ENCODE assay signal across 19 cellular contexts in the genomic region with DNA sequence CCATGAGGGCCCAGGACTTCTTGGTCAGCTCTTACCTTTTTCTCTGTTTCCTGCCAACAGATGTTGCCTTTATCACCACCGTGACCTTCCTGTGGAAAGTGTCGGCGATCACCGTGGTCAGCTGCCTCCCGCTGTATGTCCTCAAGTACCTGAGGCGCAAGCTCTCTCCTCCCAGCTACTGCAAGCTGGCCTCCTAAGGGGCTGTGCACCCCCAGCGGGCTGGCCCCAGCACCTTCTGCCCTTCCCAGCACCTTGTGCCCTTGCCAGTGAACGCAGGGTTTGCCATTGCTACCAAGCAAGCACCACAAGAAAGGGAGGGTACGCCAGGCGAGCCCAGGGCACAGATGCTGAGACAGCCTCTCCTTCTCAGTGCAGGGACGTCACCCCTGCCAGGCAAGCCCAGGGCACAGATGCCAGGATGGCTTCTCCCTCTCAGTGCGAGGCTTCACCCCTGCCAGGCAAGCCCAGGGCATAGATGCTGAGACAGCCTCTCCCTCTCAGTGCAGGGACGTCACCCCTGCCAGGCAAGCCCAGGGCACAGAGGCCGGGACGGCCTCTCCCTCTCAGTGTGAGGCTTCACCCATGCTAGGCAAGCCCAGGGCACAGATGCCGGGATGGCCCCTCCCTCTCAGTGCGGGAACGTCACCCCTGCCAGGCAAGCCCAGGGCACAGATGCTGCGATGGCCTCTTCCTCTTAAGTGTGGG. TPM values are rescaled to one million over a fixed set of nuclear protein-coding genes. Genes with fewer than 3 reads are reported as not detected.
DNase-seq lines count a peak whose midpoint lies in the region; ATAC-seq and TF ChIP-seq lines count a peak whose summit lies in the region.
"Had no signal": no experiment of that assay in that cellular context is flagged by ENCODE, and none has a peak within 500 bp of the region (broad histone marks: within the 10 kb centered on the region; RNA-seq: fewer than 3 reads in every experiment).

No MANE protein-coding gene starts in this region.

- no peak for TF ChIP-seq CTCF in heart right ventricle (IDR thresholded peaks at IDR 0.05)

- DNase-seq in right cardiac atrium, result peak in 2 of 3 donors; percentile 37 to 47
- no peak for DNase-seq in heart right ventricle
- DNase-seq in islet precursor cell, result peak; percentile 39
- DNase-seq in sciatic nerve (ENCODE audit: low spot score), result peak; percentile 59
- DNase-seq in activated CD4-positive, CD25-positive, alpha-beta regulatory T cell treated with anti-CD3 and anti-CD28 coated beads, Interleukin-2, amount 50 U/mL, for 72 hours, result no peak
- DNase-seq in GM19240 (ENCODE audit: insufficient read length, low spot score), result no peak
- no peak for DNase-seq in SKM-1 treated with dmso at 0.1 percent for 144 hours (lab: John Stamatoyannopoulos, UW; ENCODE audit: unreplicated experiment)
- DNase-seq: ACHN, AML-193, DMS 273 treated with DMSO at 0.1 percent for 48 hours, GDM1, HCEC 1CT, KBM-7, NCI-H1048, NCI-H146, NCI-H2081 treated with DMSO at 0.1 percent for 48 hours, NCI-H510A treated with DMSO at 0.1 percent for 48 hours, NCI-H82 had no signal

- H3K4me3 ChIP-seq in right cardiac atrium (ENCODE audit: low read length) (no peak overlapping the region), heart right ventricle (no peak overlapping the region)
- H3K4me3 ChIP-seq: GM12878 had no signal

- 89% methylated on average over 19 of the region's 19 CpGs for WGBS in right cardiac atrium
- WGBS in heart right ventricle, 2 donors, result 86 to 89% methylated on average over 19 of the region's 19 CpGs

- intact Hi-C loops in right cardiac atrium (cut with DNase I), result no loop called here
- intact Hi-C loops in heart right ventricle (cut with DNase I), result loop anchor here in 1 of 10 donors (10.0 kb wide), 1 partner anchor 777 kb away; no protein-coding TSS in a partner anchor
- intact Hi-C loops in sciatic nerve (cut with DNase I), result no loop called here

- no peaks in the 10 kb centered on the region for H3K27me3 ChIP-seq in right cardiac atrium (ENCODE audit: control insufficient read depth, insufficient read depth)
- H3K27me3 ChIP-seq in heart right ventricle, result no peaks in the 10 kb centered on the region

- peaks cover 0 to 47% (median 8%) of the 10 kb centered on the region in 9 donors for H3K36me3 ChIP-seq in heart right ventricle

- ATAC-seq in right cardiac atrium (no peak), heart right ventricle (no peak), sciatic nerve (no peak)
- ATAC-seq: GM12878 had no signal

- H3K4me1 ChIP-seq in right cardiac atrium (ENCODE audit: control insufficient read depth, insufficient read depth, low read length) (no peaks in the 10 kb centered on the region), heart right ventricle (peaks cover 0 to 9% (median 4%) of the 10 kb centered on the region in 9 donors)

- H3K27ac ChIP-seq in right cardiac atrium (ENCODE audit: low read length) (no peak overlapping the region), heart right ventricle (no peak overlapping the region)

- H3K9me3 ChIP-seq in right cardiac atrium (ENCODE audit: control insufficient read depth, low read length) (no peaks in the 10 kb centered on the region), heart right ventricle (no peaks in the 10 kb centered on the region)

RNA-seq across cellular contexts. Expression of a gene that starts 18.4 kb away (rescaled TPM):
- total RNA-seq in right cardiac atrium (10 to 100 TPM; 20.1 to 25.3 (median 20.8) TPM), heart right ventricle (10 to 100 TPM; 14.0 to 23.8 (median 19.0) TPM), sciatic nerve (80.3 TPM)
- polyA plus RNA-seq in right cardiac atrium (14.7 TPM), heart right ventricle (10 to 100 TPM in 1 of 2 donors, 1 to 10 TPM in 1; 6.3 to 12.0 TPM)

Comparison
In these comparisons a context has a peak if more than half of its experiments do, and no peak if none do; other contexts are left out.
1. DNase-seq: peak in right cardiac atrium (2 of 3), islet precursor cell (single experiment) and sciatic nerve (single experiment); none in heart right ventricle (0 of 2), activated CD4-positive, CD25-positive, alpha-beta regulatory T cell treated with anti-CD3 and anti-CD28 coated beads, Interleukin-2, amount 50 U/mL, for 72 hours (single experiment), GM19240 (single experiment) and SKM-1 treated with dmso at 0.1 percent for 144 hours (single experiment).